ENCODE assay signal across 31 cellular contexts in genomic region chr3:72113564-72113963, GRCh38.
"Had no signal": no experiment of that assay in that cellular context is flagged by ENCODE, and none has a peak within 500 bp of the region (broad histone marks: within the 10 kb centered on the region; RNA-seq: fewer than 3 reads in every experiment).

No MANE protein-coding gene starts in this region.

- H3K4me3 ChIP-seq: adrenal gland, body of pancreas, esophagus muscularis mucosa, gastroesophageal sphincter had no signal

- H3K36me3 ChIP-seq: adrenal gland, esophagus muscularis mucosa, gastroesophageal sphincter had no signal

- H3K27ac Mint-ChIP-seq: activated CD4-positive, alpha-beta memory T cell treated with anti-CD3 and anti-CD28 coated beads for 36 hours; activated CD4-positive, alpha-beta T cell treated with anti-CD3 and anti-CD28 coated beads for 36 hours; activated CD4-positive, alpha-beta T cell treated with anti-CD3 and anti-CD28 coated beads, Interleukin-2, amount 10 ng/mL, durations not matched to agents 24 days and 14 days; activated CD8-positive, alpha-beta memory T cell treated with anti-CD3 and anti-CD28 coated beads, Interleukin-2, amount 10 ng/mL, durations not matched to agents 7 days and 5 days; activated CD8-positive, alpha-beta T cell treated with anti-CD3 and anti-CD28 coated beads, Interleukin-2, amount 10 ng/mL, durations not matched to agents 7 days and 5 days; activated naive CD4-positive, alpha-beta T cell treated with anti-CD3 and anti-CD28 coated beads for 36 hours; activated naive CD8-positive, alpha-beta T cell treated with anti-CD3 and anti-CD28 coated beads for 36 hours; activated naive CD8-positive, alpha-beta T cell treated with anti-CD3 and anti-CD28 coated beads, Interleukin-2, amount 50 U/mL, for 24 hours; activated T-helper 1 cell treated with anti-CD3 and anti-CD28 coated beads, Interleukin-12 subunit alpha, Interleukin-12 subunit beta, Interleukin-2, Interleukin-4 antibody, amounts not matched to agents 30 ng/mL and 10 ng/mL and 1 ng/mL, durations not matched to agents 14 hours and 24 hours and 36 hours; activated T-helper 2 cell treated with anti-CD3 and anti-CD28 coated beads, Interferon-gamma antibody, Interleukin-2, Interleukin-4, amounts not matched to agents 10 μg/mL and 5 μg/mL and 100 μg/mL, durations not matched to agents 14 hours and 24 hours and 36 hours; effector memory CD8-positive, alpha-beta T cell had no signal

- H3K27me3 ChIP-seq: adrenal gland, body of pancreas, esophagus muscularis mucosa, gastroesophageal sphincter had no signal

- H3K4me1 ChIP-seq: adrenal gland, body of pancreas, foreskin keratinocyte had no signal

- H3K9me3 ChIP-seq: adrenal gland, body of pancreas, esophagus muscularis mucosa, gastroesophageal sphincter had no signal

- H3K27me3 Mint-ChIP-seq: activated CD4-positive, alpha-beta T cell treated with anti-CD3 and anti-CD28 coated beads, Interleukin-2, amount 10 ng/mL, durations not matched to agents 24 days and 14 days; activated naive CD4-positive, alpha-beta T cell treated with anti-CD3 and anti-CD28 coated beads, Interleukin-2, amount 50 U/mL, for 24 hours; activated naive CD8-positive, alpha-beta T cell treated with anti-CD3 and anti-CD28 coated beads for 36 hours; activated naive CD8-positive, alpha-beta T cell treated with anti-CD3 and anti-CD28 coated beads, Interleukin-2, amount 50 U/mL, for 24 hours had no signal

- H3K4me1 Mint-ChIP-seq: activated CD4-positive, alpha-beta T cell treated with anti-CD3 and anti-CD28 coated beads for 36 hours; activated CD4-positive, alpha-beta T cell treated with anti-CD3 and anti-CD28 coated beads, Interleukin-2, amount 10 ng/mL, durations not matched to agents 24 days and 14 days; activated CD8-positive, alpha-beta memory T cell treated with anti-CD3 and anti-CD28 coated beads, Interleukin-2, amount 10 ng/mL, durations not matched to agents 7 days and 5 days; activated naive CD4-positive, alpha-beta T cell treated with anti-CD3 and anti-CD28 coated beads, Interleukin-2, amount 50 U/mL, for 24 hours; activated naive CD8-positive, alpha-beta T cell treated with anti-CD3 and anti-CD28 coated beads for 36 hours; activated naive CD8-positive, alpha-beta T cell treated with anti-CD3 and anti-CD28 coated beads, Interleukin-2, amount 50 U/mL, for 24 hours had no signal

- DNase-seq: activated CD4-positive, alpha-beta memory T cell treated with anti-CD3 and anti-CD28 coated beads for 36 hours; activated CD4-positive, alpha-beta T cell treated with anti-CD3 and anti-CD28 coated beads for 36 hours; activated CD4-positive, alpha-beta T cell treated with anti-CD3 and anti-CD28 coated beads, Interleukin-2, amount 10 ng/mL, durations not matched to agents 24 days and 14 days; activated CD4-positive, CD25-positive, alpha-beta regulatory T cell; activated CD4-positive, CD25-positive, alpha-beta regulatory T cell treated with anti-CD3 and anti-CD28 coated beads, Interleukin-2, amount 50 U/mL, for 72 hours; activated CD8-positive, alpha-beta memory T cell treated with anti-CD3 and anti-CD28 coated beads, Interleukin-2, amount 10 ng/mL, durations not matched to agents 7 days and 5 days; activated CD8-positive, alpha-beta memory T cell treated with anti-CD3 and anti-CD28 coated beads, Interleukin-2, amount 50 U/mL, for 4 hours; activated CD8-positive, alpha-beta T cell treated with anti-CD3 and anti-CD28 coated beads, Interleukin-2, amount 10 ng/mL, durations not matched to agents 7 days and 5 days; activated effector memory CD4-positive, alpha-beta T cell treated with anti-CD3 and anti-CD28 coated beads, Interleukin-2, amount 50 U/mL, for 16 hours; activated naive CD4-positive, alpha-beta T cell treated with anti-CD3 and anti-CD28 coated beads for 36 hours; activated naive CD8-positive, alpha-beta T cell treated with anti-CD3 and anti-CD28 coated beads for 36 hours; activated naive CD8-positive, alpha-beta T cell treated with anti-CD3 and anti-CD28 coated beads, Interleukin-2, amount 50 U/mL, for 24 hours; activated T-cell treated with anti-CD3 and anti-CD28 coated beads, Interleukin-2, amount 50 U/mL, for 1 hour; activated T-cell treated with anti-CD3 and anti-CD28 coated beads, Interleukin-2, amount 50 U/mL, for 48 hours; adrenal gland; amygdala; aorta; body of pancreas; caudate nucleus; cortex of kidney; dermis blood vessel endothelial cell; effector CD4-positive, alpha-beta T cell; effector memory CD8-positive, alpha-beta T cell; erythroblast; foreskin keratinocyte; T-helper 2 cell had no signal

- H3K9me3 Mint-ChIP-seq: activated CD4-positive, alpha-beta memory T cell treated with anti-CD3 and anti-CD28 coated beads for 36 hours; activated CD4-positive, alpha-beta T cell treated with anti-CD3 and anti-CD28 coated beads, Interleukin-2, amount 10 ng/mL, durations not matched to agents 24 days and 14 days; activated naive CD4-positive, alpha-beta T cell treated with anti-CD3 and anti-CD28 coated beads for 36 hours; activated naive CD4-positive, alpha-beta T cell treated with anti-CD3 and anti-CD28 coated beads, Interleukin-2, amount 50 U/mL, for 24 hours; activated naive CD8-positive, alpha-beta T cell treated with anti-CD3 and anti-CD28 coated beads for 36 hours; activated naive CD8-positive, alpha-beta T cell treated with anti-CD3 and anti-CD28 coated beads, Interleukin-2, amount 50 U/mL, for 24 hours; activated T-helper 1 cell treated with anti-CD3 and anti-CD28 coated beads, Interleukin-12 subunit alpha, Interleukin-12 subunit beta, Interleukin-2, Interleukin-4 antibody, amounts not matched to agents 30 ng/mL and 10 ng/mL and 1 ng/mL, durations not matched to agents 14 hours and 24 hours and 36 hours; activated T-helper 2 cell treated with anti-CD3 and anti-CD28 coated beads, Interferon-gamma antibody, Interleukin-2, Interleukin-4, amounts not matched to agents 10 μg/mL and 5 μg/mL and 100 μg/mL, durations not matched to agents 14 hours and 24 hours and 36 hours; effector memory CD8-positive, alpha-beta T cell had no signal

- ATAC-seq: activated CD4-positive, alpha-beta T cell treated with anti-CD3 and anti-CD28 coated beads for 36 hours; activated CD8-positive, alpha-beta memory T cell treated with anti-CD3 and anti-CD28 coated beads, Interleukin-2, amount 10 ng/mL, durations not matched to agents 7 days and 5 days; activated CD8-positive, alpha-beta T cell treated with anti-CD3 and anti-CD28 coated beads, Interleukin-2, amount 10 ng/mL, durations not matched to agents 7 days and 5 days; activated naive CD8-positive, alpha-beta T cell treated with anti-CD3 and anti-CD28 coated beads, Interleukin-2, amount 50 U/mL, for 24 hours; body of pancreas; effector memory CD8-positive, alpha-beta T cell; foreskin keratinocyte; gastroesophageal sphincter had no signal

- H3K27ac ChIP-seq: adrenal gland, body of pancreas, esophagus muscularis mucosa, foreskin keratinocyte had no signal

- H3K4me3 Mint-ChIP-seq: activated CD4-positive, alpha-beta memory T cell treated with anti-CD3 and anti-CD28 coated beads for 36 hours; activated CD4-positive, alpha-beta T cell treated with anti-CD3 and anti-CD28 coated beads for 36 hours; activated CD4-positive, alpha-beta T cell treated with anti-CD3 and anti-CD28 coated beads, Interleukin-2, amount 10 ng/mL, durations not matched to agents 24 days and 14 days; activated CD8-positive, alpha-beta memory T cell treated with anti-CD3 and anti-CD28 coated beads, Interleukin-2, amount 10 ng/mL, durations not matched to agents 7 days and 5 days; activated CD8-positive, alpha-beta T cell treated with anti-CD3 and anti-CD28 coated beads, Interleukin-2, amount 10 ng/mL, durations not matched to agents 7 days and 5 days; activated naive CD4-positive, alpha-beta T cell treated with anti-CD3 and anti-CD28 coated beads for 36 hours; activated naive CD4-positive, alpha-beta T cell treated with anti-CD3 and anti-CD28 coated beads, Interleukin-2, amount 50 U/mL, for 24 hours; activated naive CD8-positive, alpha-beta T cell treated with anti-CD3 and anti-CD28 coated beads for 36 hours; activated naive CD8-positive, alpha-beta T cell treated with anti-CD3 and anti-CD28 coated beads, Interleukin-2, amount 50 U/mL, for 24 hours; activated T-helper 1 cell treated with anti-CD3 and anti-CD28 coated beads, Interleukin-12 subunit alpha, Interleukin-12 subunit beta, Interleukin-2, Interleukin-4 antibody, amounts not matched to agents 30 ng/mL and 10 ng/mL and 1 ng/mL, durations not matched to agents 14 hours and 24 hours and 36 hours; effector memory CD8-positive, alpha-beta T cell had no signal

- H3K36me3 Mint-ChIP-seq: activated CD4-positive, alpha-beta memory T cell treated with anti-CD3 and anti-CD28 coated beads for 36 hours; activated CD8-positive, alpha-beta memory T cell treated with anti-CD3 and anti-CD28 coated beads, Interleukin-2, amount 10 ng/mL, durations not matched to agents 7 days and 5 days; activated naive CD4-positive, alpha-beta T cell treated with anti-CD3 and anti-CD28 coated beads, Interleukin-2, amount 50 U/mL, for 24 hours; activated naive CD8-positive, alpha-beta T cell treated with anti-CD3 and anti-CD28 coated beads for 36 hours had no signal
